ENCODE assay signal across 10 cellular contexts in the genomic region with DNA sequence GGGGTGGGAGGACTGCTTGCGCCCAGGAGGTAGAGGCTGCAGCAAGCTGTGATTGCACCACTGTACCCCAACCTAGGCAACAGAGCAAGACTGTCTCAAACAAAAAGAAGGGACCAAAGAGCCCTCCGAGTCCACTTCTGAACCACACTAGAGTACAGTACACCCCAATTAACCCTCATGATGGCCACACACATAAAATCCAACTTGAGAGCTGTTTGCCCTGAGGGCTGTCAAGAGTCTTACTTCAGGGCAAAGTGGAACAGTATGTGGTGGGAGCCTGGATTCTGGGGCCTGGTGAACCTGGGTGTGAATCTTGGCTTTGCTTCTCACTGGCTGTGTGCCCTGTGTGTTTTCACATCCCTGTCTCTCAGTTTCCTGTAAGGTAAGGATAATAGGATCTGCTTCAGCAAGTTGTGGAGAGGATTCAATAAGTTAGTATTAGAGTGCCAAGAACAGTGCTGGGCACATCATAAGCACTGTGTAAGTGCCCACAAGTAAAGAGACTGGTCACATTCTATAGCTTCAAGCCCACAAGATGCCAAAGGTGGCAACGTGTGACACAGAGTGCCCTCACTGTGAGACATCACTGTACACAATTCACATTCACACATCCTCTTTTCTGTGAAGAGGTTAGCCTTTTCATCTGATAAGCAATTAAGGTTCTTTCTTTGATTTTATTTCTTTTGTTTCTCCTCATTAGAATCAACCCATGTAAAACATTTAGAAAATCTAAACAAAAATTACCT. TPM values are rescaled to one million over a fixed set of nuclear protein-coding genes. Genes with fewer than 3 reads are reported as not detected.
DNase-seq lines count a peak whose midpoint lies in the region; ATAC-seq, FAIRE-seq and TF ChIP-seq lines count a peak whose summit lies in the region.
"Had no signal": no experiment of that assay in that cellular context is flagged by ENCODE, and none has a peak within 500 bp of the region (broad histone marks: within the 10 kb centered on the region; RNA-seq: fewer than 3 reads in every experiment).

No MANE protein-coding gene starts in this region.

- POLR2A ChIA-PET in OCI-LY7 (lab: Charles Lee) (interaction anchor here (0.5 to 10.3 kb wide), 10 partner anchors 11 to 99 kb away, joined by 3 to 97 read pairs (median 6); no protein-coding TSS in a partner anchor), A673 (lab: Charles Lee; ENCODE audit: low non-redundant PET) (interaction anchor here (0.5 kb wide), 1 partner anchor 52 kb away, joined by 5 read pairs; no protein-coding TSS in a partner anchor)

- FAIRE-seq in frontal cortex (lab: Jason Lieb, UNC) = no peak

- H3K4me1 ChIP-seq in OCI-LY7 (ENCODE audit: insufficient read depth, low read length, poor library complexity, severe bottlenecking) (peaks cover 83% of the 10 kb centered on the region), A673 (ENCODE audit: insufficient read depth, low read length, poor library complexity, severe bottlenecking) (no peaks in the 10 kb centered on the region)
- H3K4me1 ChIP-seq: parathyroid adenoma had no signal

- H3K4me2 ChIP-seq in OCI-LY7 (ENCODE audit: low read length) = peak overlapping the region; percentile 67

- no peaks in the 10 kb centered on the region for H3K9me2 ChIP-seq in OCI-LY7 (ENCODE audit: insufficient read depth, low read length)

- BruUV-seq in OCI-LY7 (replicated peaks; lab: Mats Ljungman, UMichigan) (no TSS peak), A673 (replicated peaks; lab: Mats Ljungman, UMichigan) (no TSS peak)

- peaks cover 100% of the 10 kb centered on the region for H3K79me2 ChIP-seq in OCI-LY7 (ENCODE audit: insufficient read depth, low read depth, low read length)
- H3K79me2 ChIP-seq: parathyroid adenoma had no signal

- H2AFZ ChIP-seq in OCI-LY7 (ENCODE audit: low read length) = no peak overlapping the region
- H2AFZ ChIP-seq: parathyroid adenoma had no signal

- intact Hi-C loops in OCI-LY7 (cut with micrococcal nuclease; ENCODE audit: unreplicated experiment) = loop anchor here (2.0 kb wide), 1 partner anchor 44 kb away; no protein-coding TSS in a partner anchor
- intact Hi-C loops in A673 (cut with micrococcal nuclease; ENCODE audit: unreplicated experiment) = no loop called here

- no peaks in the 10 kb centered on the region for H3K9me3 Mint-ChIP-seq in effector memory CD8-positive, alpha-beta T cell

- peak overlapping the region; percentile 65 for H3K27ac ChIP-seq in OCI-LY7 (ENCODE audit: low read depth, low read length, poor library complexity, severe bottlenecking)
- H3K27ac ChIP-seq in A673 (ENCODE audit: low read depth, low read length, poor library complexity, severe bottlenecking) = no peak overlapping the region
- H3K27ac ChIP-seq: parathyroid adenoma had no signal

- H3K36me3 Mint-ChIP-seq in effector memory CD8-positive, alpha-beta T cell (ENCODE audit: insufficient read depth) = peaks cover 4% of the 10 kb centered on the region

- no peaks in the 10 kb centered on the region for H3K9me3 ChIP-seq in OCI-LY7 (ENCODE audit: low read length)
- H3K9me3 ChIP-seq in A673 (ENCODE audit: low read depth, low read length, poor library complexity, severe bottlenecking) = no peaks in the 10 kb centered on the region

- DNase-seq in DMS79 treated with DMSO at 0.1 percent for 48 hours (lab: John Stamatoyannopoulos, UW) (peak; percentile 70), OCI-LY7 (ENCODE audit: low spot score) (peak; percentile 49), putamen (ENCODE audit: low spot score) (no peak), A673 (ENCODE audit: low spot score) (no peak), NCI-H187 (lab: John Stamatoyannopoulos, UW) (no peak), frontal cortex (ENCODE audit: low spot score in 2 of 2) (no peak)
- DNase-seq in effector memory CD8-positive, alpha-beta T cell = no peak
- DNase-seq: amniotic stem cell had no signal

- peaks cover 32 to 49% of the 10 kb centered on the region in 2 donors for H3K4me1 Mint-ChIP-seq in effector memory CD8-positive, alpha-beta T cell (ENCODE audit: low read depth in 2 of 2)

- peaks cover 0 to under 1% of the 10 kb centered on the region in 2 donors for H3K27me3 Mint-ChIP-seq in effector memory CD8-positive, alpha-beta T cell

- no peaks in the 10 kb centered on the region for H3K27me3 ChIP-seq in A673 (replicated peaks; ENCODE audit: insufficient read depth, low read depth, low read length, poor library complexity)

- H3K27ac Mint-ChIP-seq in effector memory CD8-positive, alpha-beta T cell = peak overlapping the region; percentile 24 to 26

- CTCF ChIA-PET in OCI-LY7 (lab: Charles Lee; ENCODE audit: unreplicated experiment) = interaction anchor here (1.2 to 1.3 kb wide), 2 partner anchors 9 to 61 kb away, joined by 5 to 8 read pairs; no protein-coding TSS in a partner anchor
- CTCF ChIA-PET in A673 (lab: Charles Lee) = no interaction called here

- H4K20me1 ChIP-seq in OCI-LY7 (ENCODE audit: insufficient read depth, low read length) = peaks cover 38% of the 10 kb centered on the region

- H3K36me3 ChIP-seq in OCI-LY7 (ENCODE audit: insufficient read depth, low read length) (peaks cover 83% of the 10 kb centered on the region), A673 (ENCODE audit: insufficient read depth, low read length, poor library complexity, severe bottlenecking) (no peaks in the 10 kb centered on the region)

- no peak for TF ChIP-seq CTCF in OCI-LY7 (conservative IDR thresholded peaks at IDR 0.05; ENCODE audit: low read length)
- TF ChIP-seq CTCF in A673 (conservative IDR thresholded peaks at IDR 0.05; ENCODE audit: low read depth, low read length) = no peak

- H3K4me3 Mint-ChIP-seq in effector memory CD8-positive, alpha-beta T cell = peak overlapping the region; percentile 42 to 44

- H3K4me3 ChIP-seq in OCI-LY7 (ENCODE audit: low read depth, low read length, poor library complexity, severe bottlenecking) = peak overlapping the region; percentile 27
- H3K4me3 ChIP-seq in A673 (ENCODE audit: low read depth, low read length, poor library complexity, severe bottlenecking) = no peak overlapping the region

- peak; percentile 19 for ATAC-seq in GM19351 (IDR thresholded peaks at IDR 0.05; ENCODE audit: unreplicated experiment)
- peak; percentile 72 for ATAC-seq in effector memory CD8-positive, alpha-beta T cell (replicated peaks)

RNA-seq across cellular contexts. Expression of gene LEF1, which starts 52.1 kb away (rescaled TPM):
- total RNA-seq in OCI-LY7 (2014; rRNA removed; shearing (Covaris generic)) = 173 and 207 TPM in 2 replicates
- total RNA-seq in OCI-LY7 (2022) (223 and 306 TPM in 2 replicates), A673 (2021) (2.5 and 2.7 TPM in 2 replicates), frontal cortex (6.1 TPM)

Comparison
In these comparisons a context has a peak if more than half of its experiments do, and no peak if none do; other contexts are left out.
1. DNase-seq: peak in DMS79 treated with DMSO at 0.1 percent for 48 hours (single experiment) and OCI-LY7 (single experiment); none in effector memory CD8-positive, alpha-beta T cell (0 of 3), putamen (single experiment), A673 (single experiment), NCI-H187 (0 of 2) and frontal cortex (0 of 2).
2. RNA of gene LEF1, which starts 52.1 kb away (total RNA-seq): 173 to 306 TPM in OCI-LY7; 6.1 TPM in frontal cortex (single experiment) and 2.5 to 2.7 TPM in A673; every median in the first group is over 10 times any median in the second.